ENCODE assay signal across 18 cellular contexts in the genomic region with DNA sequence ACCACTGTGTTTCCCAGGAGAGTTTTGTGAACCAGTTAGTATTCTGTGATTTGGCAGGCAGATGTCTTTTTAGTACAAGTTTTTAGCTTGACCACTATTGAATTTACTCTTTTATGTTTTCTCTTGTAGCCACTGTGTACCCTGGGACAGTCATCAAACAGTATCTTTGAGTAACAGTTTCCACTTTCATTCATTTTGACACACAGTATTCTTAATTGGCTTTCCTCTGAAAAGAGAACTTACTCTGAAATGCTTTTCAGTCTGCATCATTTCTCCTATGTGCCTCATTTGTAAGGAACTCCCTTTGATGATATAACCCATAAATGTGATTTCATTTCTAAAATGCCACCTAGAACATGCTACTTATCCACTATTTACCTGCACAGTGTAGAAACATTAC.
"Had no signal": no experiment of that assay in that cellular context is flagged by ENCODE, and none has a peak within 500 bp of the region (broad histone marks: within the 10 kb centered on the region; RNA-seq: fewer than 3 reads in every experiment).

No MANE protein-coding gene starts in this region.

- H3K4me2 ChIP-seq: neural progenitor cell had no signal

- DNase-seq: effector CD4-positive, alpha-beta T cell; endodermal cell; erythroblast; foreskin keratinocyte; immature natural killer cell; left ventricle myocardium inferior; lower lobe of right lung; midbrain; nucleus accumbens; pancreas; right lobe of liver; small intestine; stimulated activated CD4-positive, alpha-beta T cell treated with anti-CD3 and anti-CD28 coated beads, Interleukin-2, amount 100 ng/mL, for 48 hours; stimulated activated naive CD4-positive, alpha-beta T cell treated with Interleukin-2 at 50 U/mL for 16 hours; trophoblast cell had no signal

- ATAC-seq: foreskin keratinocyte; lower lobe of right lung; natural killer cell treated with Interleukin-12 subunit alpha and Interleukin-12 subunit beta and Interleukin-15 and Interleukin-18, amount 100 ng/mL, for 72 hours; pancreas; right lobe of liver had no signal

- H3K36me3 ChIP-seq: left ventricle myocardium inferior, lower lobe of right lung, neural progenitor cell, pancreas, right lobe of liver had no signal

- H3K9ac ChIP-seq: neural progenitor cell had no signal

- H2AFZ ChIP-seq: neural progenitor cell had no signal

- H3K27me3 ChIP-seq: foreskin keratinocyte, neural progenitor cell, pancreas, right lobe of liver had no signal

- H3K4me1 ChIP-seq: left ventricle myocardium inferior, lower lobe of right lung, neural progenitor cell, right lobe of liver had no signal

- H3K4me3 ChIP-seq: coronary artery, left ventricle myocardium inferior, lower lobe of right lung, neural progenitor cell, pancreas, right lobe of liver had no signal

- H3K9me3 ChIP-seq: left ventricle myocardium inferior, lower lobe of right lung, pancreas, right lobe of liver had no signal

- H3K27ac ChIP-seq: coronary artery, foreskin keratinocyte, left ventricle myocardium inferior, lower lobe of right lung, neural progenitor cell, pancreas, right lobe of liver had no signal
